In the genomic region with DNA sequence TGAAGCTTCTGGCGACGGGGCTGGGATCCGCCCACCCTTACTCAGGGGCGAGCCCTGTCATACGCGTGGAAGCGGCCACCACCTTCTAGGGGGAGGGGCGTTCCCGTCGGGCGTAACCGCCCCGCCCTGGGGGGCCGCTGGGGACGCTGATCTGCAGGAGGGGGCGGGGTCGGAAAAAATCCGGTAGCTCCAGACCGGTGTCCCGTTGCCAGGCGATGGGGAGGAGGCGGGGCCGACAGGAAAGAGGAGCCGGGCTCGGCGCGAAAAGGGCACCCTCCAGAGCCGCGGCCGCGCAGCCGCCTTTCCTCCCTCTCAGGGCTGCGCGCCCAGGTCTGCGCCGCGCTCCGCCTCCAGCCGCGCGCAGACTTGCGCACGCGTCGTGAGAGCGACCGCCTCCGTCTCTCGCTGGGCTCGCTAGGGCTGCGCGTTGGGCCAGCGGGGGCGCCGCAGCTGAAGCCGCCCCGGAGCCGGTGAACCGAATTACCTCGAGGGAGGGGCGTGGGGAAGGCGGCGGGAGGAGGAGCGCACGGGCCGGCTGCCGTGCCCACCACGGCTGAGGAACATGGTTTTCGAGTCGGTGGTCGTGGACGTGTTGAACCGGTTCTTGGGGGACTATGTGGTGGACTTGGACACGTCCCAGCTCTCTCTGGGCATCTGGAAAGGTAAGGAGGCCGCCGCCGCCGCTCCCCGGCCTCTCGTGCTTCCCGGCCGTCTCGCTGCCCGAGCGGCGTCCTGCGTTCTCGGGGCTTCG, we compare ENCODE assay signal across 8 cellular contexts. TPM values are rescaled to one million over a fixed set of nuclear protein-coding genes. Genes with fewer than 3 reads are reported as not detected.
DNase-seq lines count a peak whose midpoint lies in the region; ATAC-seq and TF ChIP-seq lines count a peak whose summit lies in the region.

TSS of gene VPS13A (plus strand) at position 392 of the 751 bp plus-strand sequence. CDS start at position 563, 171 bp downstream.

- H3K9me3 ChIP-seq in SU-DHL-6 (ENCODE audit: insufficient read depth, low read length) (no peaks in the 10 kb centered on the region), upper lobe of left lung (no peaks in the 10 kb centered on the region)

- peaks cover 8 to 26% (median 15%) of the 10 kb centered on the region in 4 donors for H3K4me1 ChIP-seq in upper lobe of left lung

- no peaks in the 10 kb centered on the region for H3K9me2 ChIP-seq in SU-DHL-6 (replicated peaks; ENCODE audit: insufficient read depth, low read length)

- peak in 2 of 4 donors; percentile 54 to 84 for TF ChIP-seq POLR2A in upper lobe of left lung (IDR thresholded peaks at IDR 0.05)

- no peaks in the 10 kb centered on the region for H3K36me3 ChIP-seq in SU-DHL-6 (ENCODE audit: low read length)
- no peaks in the 10 kb centered on the region for H3K36me3 ChIP-seq in upper lobe of left lung

- H2AFZ ChIP-seq in SU-DHL-6 (ENCODE audit: low read depth, low read length, severe bottlenecking), result peak within 1 kb of the TSS; percentile 99

- H3K27ac ChIP-seq in SU-DHL-6 (ENCODE audit: low read depth, low read length) (peak within 1 kb of the TSS; percentile 30), upper lobe of left lung (peak within 1 kb of the TSS; percentile 85 to 89 (median 88))

- peak within 1 kb of the TSS; percentile 96 for H3K4me2 ChIP-seq in SU-DHL-6 (ENCODE audit: low read depth, low read length, poor library complexity, severe bottlenecking)

- peaks cover 16% of the 10 kb centered on the region for H3F3A ChIP-seq in SU-DHL-6 (ENCODE audit: insufficient read depth)

- peak; percentile 96 for DNase-seq in NCI-H128 (lab: John Stamatoyannopoulos, UW; ENCODE audit: unreplicated experiment)
- DNase-seq in activated naive CD8-positive, alpha-beta T cell treated with anti-CD3 and anti-CD28 coated beads, Interleukin-2, amount 50 U/mL, for 16 hours (ENCODE audit: low read depth, low spot score), result peak; percentile 94
- DNase-seq in cardiac septum (ENCODE audit: low spot score), result peak; percentile 96
- peak; percentile 56 to 97 (median 76) for DNase-seq in posterior cingulate gyrus
- DNase-seq in upper lobe of left lung, result peak; percentile 95 to 97

- peak within 1 kb of the TSS; percentile 86 for H3K9ac ChIP-seq in SU-DHL-6 (ENCODE audit: low read length)

- peaks cover 47% of the 10 kb centered on the region for H3K79me2 ChIP-seq in SU-DHL-6 (ENCODE audit: insufficient read depth, low read length)

- no peak for TF ChIP-seq EP300 in upper lobe of left lung (IDR thresholded peaks at IDR 0.05)

- H3K4me3 ChIP-seq in SU-DHL-6 (ENCODE audit: insufficient read depth, low read length, poor library complexity, severe bottlenecking) (peak within 1 kb of the TSS; percentile 91), upper lobe of left lung (peak within 1 kb of the TSS; percentile 75 to 97 (median 86))

- 0 to 1% methylated on average over 15 to 23 of the region's 89 CpGs for WGBS in upper lobe of left lung, 2 donors

- TF ChIP-seq CTCF in GM12873 (IDR thresholded peaks at IDR 0.05; ENCODE audit: insufficient read depth, low read depth, low read length, missing control alignments) (peak; percentile 31), SU-DHL-6 (IDR thresholded peaks at IDR 0.05; ENCODE audit: insufficient read depth, low read length, poor library complexity, severe bottlenecking) (no peak), upper lobe of left lung (IDR thresholded peaks at IDR 0.05) (peak in 1 of 6 experiments; percentile 32)

- intact Hi-C loops in cardiac septum (cut with DNase I), result loop anchor here (5.0 kb wide), 1 partner anchor 855 kb away; the partner anchor contains the start of gene GNAQ
- intact Hi-C loops in posterior cingulate gyrus (cut with DNase I), result no loop called here

- ATAC-seq in HG02759 (IDR thresholded peaks at IDR 0.05; ENCODE audit: unreplicated experiment) (peak; percentile 82), upper lobe of left lung (ENCODE audit: low FRiP score in 2 of 2) (peak; percentile 97 to 98)

- H4K20me1 ChIP-seq in SU-DHL-6 (ENCODE audit: low read depth, low read length), result peaks cover 15% of the 10 kb centered on the region; the same call in 1 of the 2 replicates

- H3K27me3 ChIP-seq in SU-DHL-6 (ENCODE audit: low read length) (no peaks in the 10 kb centered on the region), upper lobe of left lung (no peaks in the 10 kb centered on the region)

RNA-seq across cellular contexts. Expression of gene VPS13A, which starts in this region (rescaled TPM):
- 50.2 TPM for total RNA-seq in cardiac septum
- 10 to 100 TPM; 21.6 to 90.0 (median 31.4) TPM for total RNA-seq in upper lobe of left lung

Comparison
In these comparisons a context has a peak if more than half of its experiments do, and no peak if none do; other contexts are left out.
1. Peak in every context shown above with its lines: DNase-seq, ATAC-seq, H3K4me3 ChIP-seq and H3K27ac ChIP-seq.